2 cellular contexts compared by ENCODE assay signal in the genomic region with DNA sequence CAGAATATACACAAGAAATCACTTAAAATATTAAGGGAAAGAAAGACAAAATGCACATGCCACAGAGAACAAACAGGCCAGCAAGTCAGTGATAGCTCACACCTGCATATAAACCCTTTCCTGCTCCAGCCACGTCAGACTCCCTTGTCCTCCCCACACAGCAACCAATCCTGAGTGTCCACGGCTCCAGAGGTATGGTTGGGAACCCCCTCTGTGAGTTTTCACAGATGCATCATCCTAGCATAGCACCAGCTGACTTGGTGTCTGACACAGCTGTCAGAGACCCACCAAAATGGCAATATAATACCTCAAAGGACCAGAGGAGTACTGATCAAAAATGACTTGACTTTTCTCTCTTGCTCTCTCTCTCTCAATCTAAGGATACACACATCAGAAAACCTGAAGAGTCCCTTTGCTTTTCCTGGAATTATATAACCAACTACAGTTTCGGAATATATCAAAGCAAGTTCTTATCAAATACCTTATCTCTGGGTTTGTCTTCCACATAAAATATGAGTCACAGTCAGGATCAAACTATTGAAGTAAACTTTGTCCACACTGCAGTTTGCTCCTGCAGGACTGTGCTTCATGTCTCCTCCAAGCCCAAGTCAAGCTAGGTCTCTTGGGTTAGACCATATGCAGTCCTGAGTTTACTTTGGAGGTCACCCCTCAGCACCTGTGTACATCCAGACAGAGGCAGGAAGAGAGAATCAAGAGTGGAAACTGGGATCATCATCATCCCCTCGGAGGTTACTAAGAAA.
A peak's percentile ranks its signal among the peaks of the same experiment; 100 is the strongest.
TF ChIP-seq lines count a peak whose summit lies in the region.

No MANE protein-coding gene starts in this region.

TF ChIP-seq in SK-N-SH, 30 proteins besides CTCF, POLR2A, EP300 and RAD21 (continued from another document):
- TF ChIP-seq TCF12 (IDR thresholded peaks at IDR 0.05) (peak; percentile 11; the same call in 1 of the 2 replicates), MXI1 (IDR thresholded peaks at IDR 0.05; ENCODE audit: low read depth, low read length) (no peak), NRF1 (IDR thresholded peaks at IDR 0.05; ENCODE audit: low read depth, low read length) (no peak), TAF1 (IDR thresholded peaks at IDR 0.05; ENCODE audit: borderline replicate concordance, low read depth, low read length) (no peak), NFIC (IDR thresholded peaks at IDR 0.05; ENCODE audit: borderline replicate concordance) (no peak), SMC3 (IDR thresholded peaks at IDR 0.05; ENCODE audit: low read depth, low read length) (no peak), FOXJ3 (CRISPR knock-in tag; IDR thresholded peaks at IDR 0.05) (no peak)
- TF ChIP-seq, protein P1, sequence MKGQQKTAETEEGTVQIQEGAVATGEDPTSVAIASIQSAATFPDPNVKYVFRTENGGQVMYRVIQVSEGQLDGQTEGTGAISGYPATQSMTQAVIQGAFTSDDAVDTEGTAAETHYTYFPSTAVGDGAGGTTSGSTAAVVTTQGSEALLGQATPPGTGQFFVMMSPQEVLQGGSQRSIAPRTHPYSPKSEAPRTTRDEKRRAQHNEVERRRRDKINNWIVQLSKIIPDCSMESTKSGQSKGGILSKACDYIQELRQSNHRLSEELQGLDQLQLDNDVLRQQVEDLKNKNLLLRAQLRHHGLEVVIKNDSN (IDR thresholded peaks at IDR 0.05; ENCODE audit: borderline replicate concordance, low read depth): no peak
- TF ChIP-seq, protein P2, sequence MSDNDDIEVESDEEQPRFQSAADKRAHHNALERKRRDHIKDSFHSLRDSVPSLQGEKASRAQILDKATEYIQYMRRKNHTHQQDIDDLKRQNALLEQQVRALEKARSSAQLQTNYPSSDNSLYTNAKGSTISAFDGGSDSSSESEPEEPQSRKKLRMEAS (IDR thresholded peaks at IDR 0.05; ENCODE audit: low read depth): no peak
- TF ChIP-seq, protein P3, sequence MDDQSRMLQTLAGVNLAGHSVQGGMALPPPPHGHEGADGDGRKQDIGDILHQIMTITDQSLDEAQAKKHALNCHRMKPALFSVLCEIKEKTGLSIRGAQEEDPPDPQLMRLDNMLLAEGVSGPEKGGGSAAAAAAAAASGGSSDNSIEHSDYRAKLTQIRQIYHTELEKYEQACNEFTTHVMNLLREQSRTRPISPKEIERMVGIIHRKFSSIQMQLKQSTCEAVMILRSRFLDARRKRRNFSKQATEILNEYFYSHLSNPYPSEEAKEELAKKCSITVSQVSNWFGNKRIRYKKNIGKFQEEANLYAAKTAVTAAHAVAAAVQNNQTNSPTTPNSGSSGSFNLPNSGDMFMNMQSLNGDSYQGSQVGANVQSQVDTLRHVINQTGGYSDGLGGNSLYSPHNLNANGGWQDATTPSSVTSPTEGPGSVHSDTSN (IDR thresholded peaks at IDR 0.05): no peak

TF ChIP-seq in SK-N-SH treated with all-trans-retinoic acid at 6 μM for 48 hours, 23 proteins besides CTCF, POLR2A, EP300 and RAD21:
- TF ChIP-seq, protein P4, sequence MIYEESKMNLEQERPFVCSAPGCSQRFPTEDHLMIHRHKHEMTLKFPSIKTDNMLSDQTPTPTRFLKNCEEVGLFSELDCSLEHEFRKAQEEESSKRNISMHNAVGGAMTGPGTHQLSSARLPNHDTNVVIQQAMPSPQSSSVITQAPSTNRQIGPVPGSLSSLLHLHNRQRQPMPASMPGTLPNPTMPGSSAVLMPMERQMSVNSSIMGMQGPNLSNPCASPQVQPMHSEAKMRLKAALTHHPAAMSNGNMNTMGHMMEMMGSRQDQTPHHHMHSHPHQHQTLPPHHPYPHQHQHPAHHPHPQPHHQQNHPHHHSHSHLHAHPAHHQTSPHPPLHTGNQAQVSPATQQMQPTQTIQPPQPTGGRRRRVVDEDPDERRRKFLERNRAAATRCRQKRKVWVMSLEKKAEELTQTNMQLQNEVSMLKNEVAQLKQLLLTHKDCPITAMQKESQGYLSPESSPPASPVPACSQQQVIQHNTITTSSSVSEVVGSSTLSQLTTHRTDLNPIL (CRISPR knock-in tag; IDR thresholded peaks at IDR 0.05; ENCODE audit: low read depth): no peak
- no peak for TF ChIP-seq OSR1 (CRISPR knock-in tag; IDR thresholded peaks at IDR 0.05)
- TF ChIP-seq SNAI2 (CRISPR knock-in tag; IDR thresholded peaks at IDR 0.05): no peak
- no peak for TF ChIP-seq ZNF8 (CRISPR knock-in tag; IDR thresholded peaks at IDR 0.05)
- no peak for TF ChIP-seq GLIS3 (CRISPR knock-in tag; IDR thresholded peaks at IDR 0.05)
- TF ChIP-seq ZNF565 (CRISPR knock-in tag; conservative IDR thresholded peaks at IDR 0.05; ENCODE audit: low read depth): no peak
- no peak for TF ChIP-seq ZNF70 (CRISPR knock-in tag; IDR thresholded peaks at IDR 0.05)
- TF ChIP-seq CSDC2 (CRISPR knock-in tag; IDR thresholded peaks at IDR 0.05): no peak
- no peak for TF ChIP-seq TOX (CRISPR knock-in tag; IDR thresholded peaks at IDR 0.05; ENCODE audit: borderline replicate concordance)
- TF ChIP-seq TCF4 (CRISPR knock-in tag; IDR thresholded peaks at IDR 0.05; ENCODE audit: borderline replicate concordance): no peak
- TF ChIP-seq BACH2 (CRISPR knock-in tag; IDR thresholded peaks at IDR 0.05; ENCODE audit: borderline replicate concordance): no peak
- TF ChIP-seq, protein P5, sequence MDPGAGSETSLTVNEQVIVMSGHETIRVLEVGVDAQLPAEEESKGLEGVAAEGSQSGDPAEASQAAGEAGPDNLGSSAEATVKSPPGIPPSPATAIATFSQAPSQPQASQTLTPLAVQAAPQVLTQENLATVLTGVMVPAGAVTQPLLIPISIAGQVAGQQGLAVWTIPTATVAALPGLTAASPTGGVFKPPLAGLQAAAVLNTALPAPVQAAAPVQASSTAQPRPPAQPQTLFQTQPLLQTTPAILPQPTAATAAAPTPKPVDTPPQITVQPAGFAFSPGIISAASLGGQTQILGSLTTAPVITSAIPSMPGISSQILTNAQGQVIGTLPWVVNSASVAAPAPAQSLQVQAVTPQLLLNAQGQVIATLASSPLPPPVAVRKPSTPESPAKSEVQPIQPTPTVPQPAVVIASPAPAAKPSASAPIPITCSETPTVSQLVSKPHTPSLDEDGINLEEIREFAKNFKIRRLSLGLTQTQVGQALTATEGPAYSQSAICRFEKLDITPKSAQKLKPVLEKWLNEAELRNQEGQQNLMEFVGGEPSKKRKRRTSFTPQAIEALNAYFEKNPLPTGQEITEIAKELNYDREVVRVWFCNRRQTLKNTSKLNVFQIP (CRISPR knock-in tag; IDR thresholded peaks at IDR 0.05; ENCODE audit: borderline replicate concordance, low read depth): no peak
- no peak for TF ChIP-seq ZFP3 (CRISPR knock-in tag; IDR thresholded peaks at IDR 0.05)
- no peak for TF ChIP-seq ZC3H10 (CRISPR knock-in tag; IDR thresholded peaks at IDR 0.05)
- TF ChIP-seq, protein P6, sequence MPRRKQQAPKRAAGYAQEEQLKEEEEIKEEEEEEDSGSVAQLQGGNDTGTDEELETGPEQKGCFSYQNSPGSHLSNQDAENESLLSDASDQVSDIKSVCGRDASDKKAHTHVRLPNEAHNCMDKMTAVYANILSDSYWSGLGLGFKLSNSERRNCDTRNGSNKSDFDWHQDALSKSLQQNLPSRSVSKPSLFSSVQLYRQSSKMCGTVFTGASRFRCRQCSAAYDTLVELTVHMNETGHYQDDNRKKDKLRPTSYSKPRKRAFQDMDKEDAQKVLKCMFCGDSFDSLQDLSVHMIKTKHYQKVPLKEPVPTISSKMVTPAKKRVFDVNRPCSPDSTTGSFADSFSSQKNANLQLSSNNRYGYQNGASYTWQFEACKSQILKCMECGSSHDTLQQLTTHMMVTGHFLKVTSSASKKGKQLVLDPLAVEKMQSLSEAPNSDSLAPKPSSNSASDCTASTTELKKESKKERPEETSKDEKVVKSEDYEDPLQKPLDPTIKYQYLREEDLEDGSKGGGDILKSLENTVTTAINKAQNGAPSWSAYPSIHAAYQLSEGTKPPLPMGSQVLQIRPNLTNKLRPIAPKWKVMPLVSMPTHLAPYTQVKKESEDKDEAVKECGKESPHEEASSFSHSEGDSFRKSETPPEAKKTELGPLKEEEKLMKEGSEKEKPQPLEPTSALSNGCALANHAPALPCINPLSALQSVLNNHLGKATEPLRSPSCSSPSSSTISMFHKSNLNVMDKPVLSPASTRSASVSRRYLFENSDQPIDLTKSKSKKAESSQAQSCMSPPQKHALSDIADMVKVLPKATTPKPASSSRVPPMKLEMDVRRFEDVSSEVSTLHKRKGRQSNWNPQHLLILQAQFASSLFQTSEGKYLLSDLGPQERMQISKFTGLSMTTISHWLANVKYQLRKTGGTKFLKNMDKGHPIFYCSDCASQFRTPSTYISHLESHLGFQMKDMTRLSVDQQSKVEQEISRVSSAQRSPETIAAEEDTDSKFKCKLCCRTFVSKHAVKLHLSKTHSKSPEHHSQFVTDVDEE (CRISPR knock-in tag; IDR thresholded peaks at IDR 0.05): no peak
- TF ChIP-seq ZFP30 (CRISPR knock-in tag; IDR thresholded peaks at IDR 0.05): no peak
- TF ChIP-seq ESRRG (CRISPR knock-in tag; IDR thresholded peaks at IDR 0.05): no peak
- TF ChIP-seq, protein P7, sequence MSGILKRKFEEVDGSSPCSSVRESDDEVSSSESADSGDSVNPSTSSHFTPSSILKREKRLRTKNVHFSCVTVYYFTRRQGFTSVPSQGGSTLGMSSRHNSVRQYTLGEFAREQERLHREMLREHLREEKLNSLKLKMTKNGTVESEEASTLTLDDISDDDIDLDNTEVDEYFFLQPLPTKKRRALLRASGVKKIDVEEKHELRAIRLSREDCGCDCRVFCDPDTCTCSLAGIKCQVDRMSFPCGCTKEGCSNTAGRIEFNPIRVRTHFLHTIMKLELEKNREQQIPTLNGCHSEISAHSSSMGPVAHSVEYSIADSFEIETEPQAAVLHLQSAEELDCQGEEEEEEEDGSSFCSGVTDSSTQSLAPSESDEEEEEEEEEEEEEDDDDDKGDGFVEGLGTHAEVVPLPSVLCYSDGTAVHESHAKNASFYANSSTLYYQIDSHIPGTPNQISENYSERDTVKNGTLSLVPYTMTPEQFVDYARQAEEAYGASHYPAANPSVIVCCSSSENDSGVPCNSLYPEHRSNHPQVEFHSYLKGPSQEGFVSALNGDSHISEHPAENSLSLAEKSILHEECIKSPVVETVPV (CRISPR knock-in tag; IDR thresholded peaks at IDR 0.05): no peak
